Comparison of ENCODE assay signal across 1 cellular context in the genomic region with DNA sequence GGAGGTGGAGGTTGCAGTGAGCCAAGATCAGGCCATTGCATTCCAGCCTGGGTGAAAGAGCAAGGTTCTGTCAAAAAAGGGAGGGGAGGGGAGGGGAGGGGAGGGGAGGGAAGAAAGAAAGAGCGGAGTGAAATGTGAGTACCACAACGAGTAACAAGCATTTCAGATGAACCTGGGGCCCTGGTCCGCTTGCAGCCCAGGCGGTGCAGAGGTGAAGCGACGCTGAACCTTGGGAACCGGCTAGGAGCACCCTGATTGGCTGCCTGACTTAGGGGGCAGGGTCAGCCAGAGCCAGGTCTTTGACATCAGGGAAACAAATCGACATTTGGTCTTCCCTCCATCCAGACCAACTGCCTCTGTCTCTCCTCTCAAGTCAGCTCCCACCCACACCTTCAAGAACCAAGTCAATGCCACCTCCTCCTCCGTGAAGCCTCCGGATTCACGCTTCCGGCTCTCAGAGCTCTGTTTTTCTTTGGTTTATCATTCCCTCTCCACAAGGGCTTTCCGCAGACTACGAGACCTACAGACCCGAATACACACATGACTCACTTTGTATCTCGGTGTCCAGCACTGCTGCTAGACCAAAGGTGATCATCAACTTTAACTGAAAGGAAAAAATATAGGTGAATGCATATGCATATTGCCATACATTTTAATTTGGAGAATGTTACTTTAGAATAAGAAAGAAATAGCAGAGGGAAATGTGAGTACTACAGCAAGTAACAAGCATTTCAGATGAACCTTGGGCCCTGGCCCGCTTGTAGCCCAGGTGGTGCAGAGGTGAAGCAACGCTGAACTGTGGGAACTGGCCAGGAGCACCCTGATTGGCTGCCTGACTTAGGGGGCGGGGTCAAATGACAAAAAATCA.
TF ChIP-seq lines count a peak whose summit lies in the region.

No MANE protein-coding gene starts in this region.

TF ChIP-seq in HepG2, 621 proteins besides CTCF, POLR2A, EP300 and RAD21 (continued from another document and continues in another):
- no peak for TF ChIP-seq NR1H2 (CRISPR knock-in tag; IDR thresholded peaks at IDR 0.05; ENCODE audit: borderline replicate concordance, low read depth)
- TF ChIP-seq, protein P1, sequence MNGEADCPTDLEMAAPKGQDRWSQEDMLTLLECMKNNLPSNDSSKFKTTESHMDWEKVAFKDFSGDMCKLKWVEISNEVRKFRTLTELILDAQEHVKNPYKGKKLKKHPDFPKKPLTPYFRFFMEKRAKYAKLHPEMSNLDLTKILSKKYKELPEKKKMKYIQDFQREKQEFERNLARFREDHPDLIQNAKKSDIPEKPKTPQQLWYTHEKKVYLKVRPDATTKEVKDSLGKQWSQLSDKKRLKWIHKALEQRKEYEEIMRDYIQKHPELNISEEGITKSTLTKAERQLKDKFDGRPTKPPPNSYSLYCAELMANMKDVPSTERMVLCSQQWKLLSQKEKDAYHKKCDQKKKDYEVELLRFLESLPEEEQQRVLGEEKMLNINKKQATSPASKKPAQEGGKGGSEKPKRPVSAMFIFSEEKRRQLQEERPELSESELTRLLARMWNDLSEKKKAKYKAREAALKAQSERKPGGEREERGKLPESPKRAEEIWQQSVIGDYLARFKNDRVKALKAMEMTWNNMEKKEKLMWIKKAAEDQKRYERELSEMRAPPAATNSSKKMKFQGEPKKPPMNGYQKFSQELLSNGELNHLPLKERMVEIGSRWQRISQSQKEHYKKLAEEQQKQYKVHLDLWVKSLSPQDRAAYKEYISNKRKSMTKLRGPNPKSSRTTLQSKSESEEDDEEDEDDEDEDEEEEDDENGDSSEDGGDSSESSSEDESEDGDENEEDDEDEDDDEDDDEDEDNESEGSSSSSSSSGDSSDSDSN (CRISPR knock-in tag; IDR thresholded peaks at IDR 0.05) = no peak
- TF ChIP-seq ZNF597 (CRISPR knock-in tag; IDR thresholded peaks at IDR 0.05) = no peak
- no peak for TF ChIP-seq TP53 (CRISPR knock-in tag; conservative IDR thresholded peaks at IDR 0.05)
- no peak for TF ChIP-seq ARID2 (CRISPR knock-in tag; IDR thresholded peaks at IDR 0.05; ENCODE audit: borderline replicate concordance)
- no peak for TF ChIP-seq ZNF563 (CRISPR knock-in tag; IDR thresholded peaks at IDR 0.05)
- TF ChIP-seq E2F2 (CRISPR knock-in tag; IDR thresholded peaks at IDR 0.05; ENCODE audit: borderline replicate concordance) = no peak
- 0 out of 2 replicates have a peak, but pooled peaks have one; percentile 3 for TF ChIP-seq SOX5 (CRISPR knock-in tag; IDR thresholded peaks at IDR 0.05; ENCODE audit: borderline replicate concordance)
- no peak for TF ChIP-seq ATF5 (CRISPR knock-in tag; IDR thresholded peaks at IDR 0.05; ENCODE audit: low read depth)
- TF ChIP-seq XBP1 (CRISPR knock-in tag; IDR thresholded peaks at IDR 0.05) = no peak
- TF ChIP-seq ZNF883 (CRISPR knock-in tag; IDR thresholded peaks at IDR 0.05; ENCODE audit: not compliant biosample characterization) = peak; percentile 32
- TF ChIP-seq SALL2 (CRISPR knock-in tag; IDR thresholded peaks at IDR 0.05) = no peak
- TF ChIP-seq ZKSCAN5 (CRISPR knock-in tag; IDR thresholded peaks at IDR 0.05) = no peak
- 0 out of 2 replicates have a peak, but pooled peaks have one; percentile 15 for TF ChIP-seq KAT8 (CRISPR knock-in tag; IDR thresholded peaks at IDR 0.05)
- no peak for TF ChIP-seq ZSCAN20 (CRISPR knock-in tag; IDR thresholded peaks at IDR 0.05; ENCODE audit: borderline replicate concordance)
- peak; percentile 16; the same call in 1 of the 2 replicates for TF ChIP-seq CREB1 (IDR thresholded peaks at IDR 0.05)
- peak; percentile 45; the same call in 1 of the 2 replicates for TF ChIP-seq CREB1 (CRISPR knock-in tag; IDR thresholded peaks at IDR 0.05)
- TF ChIP-seq ZBTB7A (CRISPR knock-in tag; IDR thresholded peaks at IDR 0.05) = no peak
- TF ChIP-seq ZKSCAN8 (CRISPR knock-in tag; IDR thresholded peaks at IDR 0.05; ENCODE audit: borderline replicate concordance) = peak; percentile 25; the same call in 1 of the 2 replicates
- peak; percentile 82 for TF ChIP-seq TFAP4 (IDR thresholded peaks at IDR 0.05; ENCODE audit: borderline replicate concordance, low read depth)
- peak; percentile 47 for TF ChIP-seq GATAD2A (CRISPR knock-in tag; IDR thresholded peaks at IDR 0.05)
- TF ChIP-seq ZKSCAN1 (IDR thresholded peaks at IDR 0.05; ENCODE audit: low read length) = no peak
- no peak for TF ChIP-seq ETV6 (CRISPR knock-in tag; conservative IDR thresholded peaks at IDR 0.05)
- TF ChIP-seq ZBTB37 (CRISPR knock-in tag; IDR thresholded peaks at IDR 0.05) = no peak
- TF ChIP-seq, protein P2, sequence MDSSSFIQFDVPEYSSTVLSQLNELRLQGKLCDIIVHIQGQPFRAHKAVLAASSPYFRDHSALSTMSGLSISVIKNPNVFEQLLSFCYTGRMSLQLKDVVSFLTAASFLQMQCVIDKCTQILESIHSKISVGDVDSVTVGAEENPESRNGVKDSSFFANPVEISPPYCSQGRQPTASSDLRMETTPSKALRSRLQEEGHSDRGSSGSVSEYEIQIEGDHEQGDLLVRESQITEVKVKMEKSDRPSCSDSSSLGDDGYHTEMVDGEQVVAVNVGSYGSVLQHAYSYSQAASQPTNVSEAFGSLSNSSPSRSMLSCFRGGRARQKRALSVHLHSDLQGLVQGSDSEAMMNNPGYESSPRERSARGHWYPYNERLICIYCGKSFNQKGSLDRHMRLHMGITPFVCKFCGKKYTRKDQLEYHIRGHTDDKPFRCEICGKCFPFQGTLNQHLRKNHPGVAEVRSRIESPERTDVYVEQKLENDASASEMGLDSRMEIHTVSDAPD (CRISPR knock-in tag; IDR thresholded peaks at IDR 0.05) = no peak
- TF ChIP-seq SAP130 (CRISPR knock-in tag; IDR thresholded peaks at IDR 0.05; ENCODE audit: low read depth) = peak; percentile 65; the same call in 1 of the 2 replicates
- TF ChIP-seq RNF219 (CRISPR knock-in tag; IDR thresholded peaks at IDR 0.05) = no peak
- TF ChIP-seq, protein P3, sequence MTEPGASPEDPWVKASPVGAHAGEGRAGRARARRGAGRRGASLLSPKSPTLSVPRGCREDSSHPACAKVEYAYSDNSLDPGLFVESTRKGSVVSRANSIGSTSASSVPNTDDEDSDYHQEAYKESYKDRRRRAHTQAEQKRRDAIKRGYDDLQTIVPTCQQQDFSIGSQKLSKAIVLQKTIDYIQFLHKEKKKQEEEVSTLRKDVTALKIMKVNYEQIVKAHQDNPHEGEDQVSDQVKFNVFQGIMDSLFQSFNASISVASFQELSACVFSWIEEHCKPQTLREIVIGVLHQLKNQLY (CRISPR knock-in tag; IDR thresholded peaks at IDR 0.05) = no peak
- no peak for TF ChIP-seq ZNF251 (CRISPR knock-in tag; IDR thresholded peaks at IDR 0.05)
- TF ChIP-seq DNMT1 (CRISPR knock-in tag; IDR thresholded peaks at IDR 0.05) = no peak
- no peak for TF ChIP-seq ZNF557 (CRISPR knock-in tag; IDR thresholded peaks at IDR 0.05)
- peak; percentile 8; the same call in 1 of the 2 replicates for TF ChIP-seq BCL6 (CRISPR knock-in tag; IDR thresholded peaks at IDR 0.05)
- peak; percentile 73 for TF ChIP-seq NFYC (CRISPR knock-in tag; IDR thresholded peaks at IDR 0.05)
- TF ChIP-seq HCFC1 (IDR thresholded peaks at IDR 0.05; ENCODE audit: low read depth, low read length) = no peak
- no peak for TF ChIP-seq AGO2 (optimal IDR thresholded peaks at IDR 0.05; ENCODE audit: low read depth, low read length)
- TF ChIP-seq ETS1 (CRISPR knock-in tag; IDR thresholded peaks at IDR 0.05) = no peak
- TF ChIP-seq, protein P4, sequence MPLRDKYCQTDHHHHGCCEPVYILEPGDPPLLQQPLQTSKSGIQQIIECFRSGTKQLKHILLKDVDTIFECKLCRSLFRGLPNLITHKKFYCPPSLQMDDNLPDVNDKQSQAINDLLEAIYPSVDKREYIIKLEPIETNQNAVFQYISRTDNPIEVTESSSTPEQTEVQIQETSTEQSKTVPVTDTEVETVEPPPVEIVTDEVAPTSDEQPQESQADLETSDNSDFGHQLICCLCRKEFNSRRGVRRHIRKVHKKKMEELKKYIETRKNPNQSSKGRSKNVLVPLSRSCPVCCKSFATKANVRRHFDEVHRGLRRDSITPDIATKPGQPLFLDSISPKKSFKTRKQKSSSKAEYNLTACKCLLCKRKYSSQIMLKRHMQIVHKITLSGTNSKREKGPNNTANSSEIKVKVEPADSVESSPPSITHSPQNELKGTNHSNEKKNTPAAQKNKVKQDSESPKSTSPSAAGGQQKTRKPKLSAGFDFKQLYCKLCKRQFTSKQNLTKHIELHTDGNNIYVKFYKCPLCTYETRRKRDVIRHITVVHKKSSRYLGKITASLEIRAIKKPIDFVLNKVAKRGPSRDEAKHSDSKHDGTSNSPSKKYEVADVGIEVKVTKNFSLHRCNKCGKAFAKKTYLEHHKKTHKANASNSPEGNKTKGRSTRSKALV (CRISPR knock-in tag; IDR thresholded peaks at IDR 0.05) = no peak
- TF ChIP-seq, protein P5, sequence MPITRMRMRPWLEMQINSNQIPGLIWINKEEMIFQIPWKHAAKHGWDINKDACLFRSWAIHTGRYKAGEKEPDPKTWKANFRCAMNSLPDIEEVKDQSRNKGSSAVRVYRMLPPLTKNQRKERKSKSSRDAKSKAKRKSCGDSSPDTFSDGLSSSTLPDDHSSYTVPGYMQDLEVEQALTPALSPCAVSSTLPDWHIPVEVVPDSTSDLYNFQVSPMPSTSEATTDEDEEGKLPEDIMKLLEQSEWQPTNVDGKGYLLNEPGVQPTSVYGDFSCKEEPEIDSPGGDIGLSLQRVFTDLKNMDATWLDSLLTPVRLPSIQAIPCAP (CRISPR knock-in tag; IDR thresholded peaks at IDR 0.05; ENCODE audit: low read depth) = no peak
- TF ChIP-seq, protein P6, sequence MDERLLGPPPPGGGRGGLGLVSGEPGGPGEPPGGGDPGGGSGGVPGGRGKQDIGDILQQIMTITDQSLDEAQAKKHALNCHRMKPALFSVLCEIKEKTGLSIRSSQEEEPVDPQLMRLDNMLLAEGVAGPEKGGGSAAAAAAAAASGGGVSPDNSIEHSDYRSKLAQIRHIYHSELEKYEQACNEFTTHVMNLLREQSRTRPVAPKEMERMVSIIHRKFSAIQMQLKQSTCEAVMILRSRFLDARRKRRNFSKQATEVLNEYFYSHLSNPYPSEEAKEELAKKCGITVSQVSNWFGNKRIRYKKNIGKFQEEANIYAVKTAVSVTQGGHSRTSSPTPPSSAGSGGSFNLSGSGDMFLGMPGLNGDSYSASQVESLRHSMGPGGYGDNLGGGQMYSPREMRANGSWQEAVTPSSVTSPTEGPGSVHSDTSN (CRISPR knock-in tag; IDR thresholded peaks at IDR 0.05) = no peak
- no peak for TF ChIP-seq ZNF235 (CRISPR knock-in tag; IDR thresholded peaks at IDR 0.05; ENCODE audit: borderline replicate concordance)
- TF ChIP-seq ZNF549 (CRISPR knock-in tag; IDR thresholded peaks at IDR 0.05) = no peak
